In the genomic region with DNA sequence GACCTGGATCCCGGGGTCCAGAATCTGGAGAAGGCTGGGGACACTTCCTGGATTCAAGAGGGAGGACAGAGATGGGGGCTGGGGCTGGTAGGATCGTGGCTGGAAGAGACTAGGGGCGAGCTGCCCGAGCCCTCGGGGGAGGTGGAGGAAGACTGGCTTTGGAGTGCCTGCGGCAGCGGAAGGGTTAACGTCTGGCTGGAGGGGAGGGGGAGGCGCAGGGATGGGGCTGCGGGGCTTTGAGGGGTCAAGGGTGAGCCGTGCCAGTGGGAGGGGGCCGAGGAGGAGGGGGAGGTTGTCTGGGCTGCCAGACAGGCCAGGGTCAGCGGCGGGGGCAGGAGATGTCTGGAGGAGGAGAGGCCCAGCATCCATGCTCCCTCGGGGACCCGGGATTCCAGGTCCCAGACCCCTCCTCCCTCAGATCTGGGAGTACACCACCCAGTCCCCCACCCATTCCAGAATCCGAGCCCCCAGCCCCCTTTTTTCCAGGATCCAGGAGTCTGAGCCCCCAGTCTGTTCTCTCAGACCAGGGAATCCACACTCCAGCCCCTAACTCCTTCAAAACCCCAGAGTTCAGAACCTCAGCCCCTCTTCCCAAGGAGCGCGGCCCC, we compare ENCODE assay signal across 7 cellular contexts. TPM values are rescaled to one million over a fixed set of nuclear protein-coding genes. Genes with fewer than 3 reads are reported as not detected.
DNase-seq lines count a peak whose midpoint lies in the region; ATAC-seq, FAIRE-seq and TF ChIP-seq lines count a peak whose summit lies in the region.

No MANE protein-coding gene starts in this region.

- no peaks in the 10 kb centered on the region for H3K36me3 ChIP-seq in H7 (replicated peaks; ENCODE audit: control insufficient read depth, insufficient read depth, low read length)
- H3K36me3 ChIP-seq in effector memory CD4-positive, alpha-beta T cell (ENCODE audit: control insufficient read depth, insufficient read depth, low read length) = no peaks in the 10 kb centered on the region

- POLR2A ChIA-PET in RWPE1 (lab: Yijun Ruan, JAX; ENCODE audit: low non-redundant PET) = interaction anchor here (1.5 kb wide), 1 partner anchor 14 kb away, joined by 3 read pairs; no protein-coding TSS in a partner anchor

- no peaks in the 10 kb centered on the region for H3K9me3 ChIP-seq in effector memory CD4-positive, alpha-beta T cell (ENCODE audit: control insufficient read depth, low read length)
- H3K9me3 ChIP-seq in mononuclear cell (ENCODE audit: low read depth, low read length) = no peaks in the 10 kb centered on the region

- CTCF ChIA-PET in RWPE1 (lab: Yijun Ruan, JAX) = interaction anchor here (0.9 kb wide), 1 partner anchor 29 kb away, joined by 3 read pairs; no protein-coding TSS in a partner anchor

- DNase-seq in H7 (peak; percentile 89), RWPE1 (ENCODE audit: low spot score) (no peak), urothelium cell line (ENCODE audit: low spot score) (peak; percentile 53)
- DNase-seq in effector memory CD4-positive, alpha-beta T cell = no peak

- peak overlapping the region; percentile 99 for H3K27ac ChIP-seq in RWPE1
- H3K27ac ChIP-seq in effector memory CD4-positive, alpha-beta T cell (ENCODE audit: insufficient read depth, low read length, poor library complexity, severe bottlenecking) = peak overlapping the region; percentile 94

- ATAC-seq in GM21526 (IDR thresholded peaks at IDR 0.05; ENCODE audit: low FRiP score, unreplicated experiment) (no peak), GM18517 (IDR thresholded peaks at IDR 0.05; ENCODE audit: unreplicated experiment) (no peak)

- H3K4me3 ChIP-seq in H7 (ENCODE audit: insufficient read depth, low read depth, low read length) (peak overlapping the region; percentile 78), mononuclear cell (ENCODE audit: low read length) (peak overlapping the region; percentile 38)
- H3K4me3 ChIP-seq in effector memory CD4-positive, alpha-beta T cell (ENCODE audit: insufficient read depth, low read depth, low read length, poor library complexity, severe bottlenecking) = peak overlapping the region; percentile 74

- peaks cover 27% of the 10 kb centered on the region for H3K4me1 ChIP-seq in effector memory CD4-positive, alpha-beta T cell (ENCODE audit: control insufficient read depth, insufficient read depth, low read length, poor library complexity, severe bottlenecking)
- H3K4me1 ChIP-seq in mononuclear cell (ENCODE audit: insufficient read depth, low read length) = peaks cover 6% of the 10 kb centered on the region

- no peak for TF ChIP-seq CTCF in RWPE1 (conservative IDR thresholded peaks at IDR 0.05; ENCODE audit: low read depth)

- no peak for FAIRE-seq in urothelium cell line (lab: Jason Lieb, UNC)

- H3K27me3 ChIP-seq in H7 (ENCODE audit: control insufficient read depth, insufficient read depth, low read length) (no peaks in the 10 kb centered on the region), mononuclear cell (ENCODE audit: insufficient read depth, low read length) (peaks cover 30% of the 10 kb centered on the region)
- H3K27me3 ChIP-seq in effector memory CD4-positive, alpha-beta T cell (replicated peaks; ENCODE audit: control insufficient read depth, insufficient read depth, low read length, poor library complexity, severe bottlenecking) = no peaks in the 10 kb centered on the region

RNA-seq across cellular contexts. Expression of gene SPACA6, which starts 3.3 kb away (rescaled TPM):
- 6.3 and 15.0 TPM in 2 replicates for total RNA-seq in H7 (2014; rRNA removed; shearing (Covaris generic))
- total RNA-seq in mononuclear cell = 1.8 TPM

RNA-seq across cellular contexts. Expression of gene HAS1, which starts 33.9 kb away (rescaled TPM):
- 0.37 TPM in 1 of 2 replicates, not detected in the other for total RNA-seq in H7 (2014; rRNA removed; shearing (Covaris generic))
- 1.2 TPM for total RNA-seq in mononuclear cell

RNA-seq across cellular contexts. Expression of gene SIGLEC14, which starts 43.2 kb away (rescaled TPM):
- total RNA-seq in H7 (2014; rRNA removed; shearing (Covaris generic)) = not detected in 2 replicates
- 28.4 TPM for total RNA-seq in mononuclear cell

RNA-seq across cellular contexts. Expression of gene SIGLEC5, which starts 59.7 kb away (rescaled TPM):
- total RNA-seq in H7 (2014; rRNA removed; shearing (Covaris generic)) = not detected in 2 replicates
- not detected for total RNA-seq in mononuclear cell

Comparison
In these comparisons a context has a peak if more than half of its experiments do, and no peak if none do; other contexts are left out.
1. DNase-seq: peak in H7 (single experiment) and urothelium cell line (single experiment); none in RWPE1 (single experiment) and effector memory CD4-positive, alpha-beta T cell (0 of 3).
2. RNA of gene SIGLEC14, which starts 43.2 kb away (total RNA-seq): 28.4 TPM in mononuclear cell (single experiment); not detected in H7; every median in the first group is over 10 times any median in the second.
3. Peak in every context shown above with its lines, with median percentiles within 50 percentile points of each other: H3K4me3 ChIP-seq.